10 cellular contexts compared by ENCODE assay signal in the genomic region with DNA sequence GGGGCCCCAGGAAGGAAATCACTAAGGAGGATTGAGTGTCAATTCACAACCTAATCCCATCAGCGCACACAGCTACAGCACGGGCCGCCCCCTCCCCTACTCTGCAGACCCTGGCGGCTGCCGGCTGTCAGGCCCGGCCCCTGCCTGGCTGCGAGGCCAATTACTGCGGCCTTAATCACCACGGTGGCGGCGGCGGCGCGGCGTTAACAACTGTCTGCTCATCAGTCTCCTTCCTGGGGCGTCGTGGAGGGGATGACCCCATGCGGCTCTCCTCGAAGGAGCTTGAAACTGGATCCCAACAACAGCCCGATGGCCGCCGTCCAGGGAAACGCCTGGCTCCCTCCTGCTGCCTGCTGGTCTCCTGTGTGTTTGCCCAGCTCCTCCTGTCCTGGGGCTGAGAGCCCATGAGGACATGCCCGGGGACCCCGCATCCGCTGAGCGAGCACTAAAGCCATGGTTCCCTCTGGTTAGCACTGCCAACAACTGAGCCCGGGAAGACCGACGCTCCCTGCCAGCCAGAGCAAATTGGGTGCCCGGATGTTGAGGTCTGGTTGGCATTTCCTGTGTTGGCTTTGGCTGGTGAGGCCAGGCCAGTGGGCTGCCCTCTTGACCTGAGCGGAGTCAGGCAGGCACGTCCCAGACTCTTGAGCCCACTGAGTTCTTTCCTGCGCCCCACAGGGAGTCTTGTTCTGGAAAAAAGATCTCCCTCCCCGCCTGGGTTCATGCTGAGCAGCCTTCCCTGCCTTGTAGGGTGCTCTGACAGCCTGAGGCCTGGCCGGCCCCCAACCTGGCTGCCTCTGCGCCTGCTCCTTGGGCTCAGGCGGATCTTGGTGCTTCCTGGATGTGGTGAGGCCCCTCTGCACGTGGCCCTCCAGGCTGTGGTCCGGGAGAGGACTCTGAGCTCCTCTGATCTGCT. TPM values are rescaled to one million over a fixed set of nuclear protein-coding genes. Genes with fewer than 3 reads are reported as not detected.
A peak's percentile ranks its signal among the peaks of the same experiment; 100 is the strongest.
DNase-seq lines count a peak whose midpoint lies in the region; ATAC-seq, FAIRE-seq and TF ChIP-seq lines count a peak whose summit lies in the region.
"Had no signal": no experiment of that assay in that cellular context is flagged by ENCODE, and none has a peak within 500 bp of the region (broad histone marks: within the 10 kb centered on the region; RNA-seq: fewer than 3 reads in every experiment).

No MANE protein-coding gene starts in this region.

- FAIRE-seq in D721Med (lab: Jason Lieb, UNC): no peak

- DNase-seq in Daoy (ENCODE audit: low read depth): peak; percentile 89
- DNase-seq in NCI-H2196 treated with DMSO at 0.1 percent for 48 hours (lab: John Stamatoyannopoulos, UW; ENCODE audit: unreplicated experiment): peak; percentile 93
- no peak for DNase-seq in chondrocyte (ENCODE audit: low spot score)
- DNase-seq in mesothelial cell of epicardium (ENCODE audit: low spot score in 2 of 2, unreplicated experiment in 2 of 2): no peak
- DNase-seq in D721Med (ENCODE audit: insufficient read length, low spot score): no peak
- DNase-seq in BE2C: no peak
- no peak for DNase-seq in ureter (ENCODE audit: low spot score)
- DNase-seq: KG1 had no signal

- H3K27me3 Mint-ChIP-seq in chondrocyte (ENCODE audit: low read depth) (no peaks in the 10 kb centered on the region), mesothelial cell of epicardium (ENCODE audit: low read depth) (no peaks in the 10 kb centered on the region)

- H3K4me1 Mint-ChIP-seq in chondrocyte (ENCODE audit: low read depth) (peaks cover 68% of the 10 kb centered on the region), mesothelial cell of epicardium (peaks cover 52% of the 10 kb centered on the region)

- H3K27ac Mint-ChIP-seq in chondrocyte (ENCODE audit: unreplicated experiment) (peak overlapping the region; percentile 96), mesothelial cell of epicardium (peak overlapping the region; percentile 50)

- no peaks in the 10 kb centered on the region for H3K36me3 Mint-ChIP-seq in chondrocyte (ENCODE audit: low read depth)
- H3K36me3 Mint-ChIP-seq in mesothelial cell of epicardium: no peaks in the 10 kb centered on the region

- H3K9me3 ChIP-seq in BE2C: no peaks in the 10 kb centered on the region

- no peaks in the 10 kb centered on the region for H3K27me3 ChIP-seq in BE2C

- no peak for ATAC-seq in GM21381 (IDR thresholded peaks at IDR 0.05; ENCODE audit: unreplicated experiment)

- H3K36me3 ChIP-seq in BE2C: no peaks in the 10 kb centered on the region

- TF ChIP-seq CTCF in chondrocyte (IDR thresholded peaks at IDR 0.05): peak; percentile 24
- TF ChIP-seq CTCF in mesothelial cell of epicardium (IDR thresholded peaks at IDR 0.05; ENCODE audit: unreplicated experiment): no peak
- TF ChIP-seq CTCF in D721Med (IDR thresholded peaks at IDR 0.05; ENCODE audit: insufficient read depth, missing control alignments): no peak
- TF ChIP-seq CTCF in BE2C (IDR thresholded peaks at IDR 0.05; ENCODE audit: low read depth, low read length): no peak

- no peak overlapping the region for H3K4me3 ChIP-seq in BE2C (ENCODE audit: low read depth, low read length)
- H3K4me3 ChIP-seq: lung had no signal

- H3K4me1 ChIP-seq in BE2C: peaks cover 18% of the 10 kb centered on the region

- H3K9me3 Mint-ChIP-seq in chondrocyte (ENCODE audit: low read depth) (no peaks in the 10 kb centered on the region), mesothelial cell of epicardium (no peaks in the 10 kb centered on the region)

- peak overlapping the region; percentile 25 for H3K4me3 Mint-ChIP-seq in chondrocyte (ENCODE audit: unreplicated experiment)
- no peak overlapping the region for H3K4me3 Mint-ChIP-seq in mesothelial cell of epicardium

RNA-seq across cellular contexts. Expression of gene EIF2B2, which starts 21.7 kb away (rescaled TPM):
- 72.0 and 87.9 TPM in 2 replicates for total RNA-seq in Daoy (2014; rRNA removed; shearing (Covaris generic))
- total RNA-seq in chondrocyte (35.7 to 38.4 TPM (median 37.1 TPM) in 3 replicates), mesothelial cell of epicardium (31.0 to 34.7 TPM (median 33.9 TPM) in 3 replicates), ureter (39.2 TPM)
- polyA plus RNA-seq in BE2C (2012; ENCODE audit: insufficient read depth, insufficient read length, low read depth): 153 TPM

RNA-seq across cellular contexts. Expression of gene PGF, which starts 25.6 kb away (rescaled TPM):
- total RNA-seq in Daoy (2014; rRNA removed; shearing (Covaris generic)): 4.4 and 8.0 TPM in 2 replicates
- total RNA-seq in chondrocyte (2.0 to 3.2 TPM (median 2.3 TPM) in 3 replicates), mesothelial cell of epicardium (8.4 to 9.6 TPM (median 8.6 TPM) in 3 replicates), ureter (4.4 TPM)
- polyA plus RNA-seq in BE2C (2012; ENCODE audit: insufficient read depth, insufficient read length, low read depth): 44.0 TPM

RNA-seq across cellular contexts. Expression of gene RPS6KL1, which starts 57.9 kb away (rescaled TPM):
- total RNA-seq in Daoy (2014; rRNA removed; shearing (Covaris generic)): 6.6 and 9.8 TPM in 2 replicates
- total RNA-seq in chondrocyte (0.82 to 6.5 TPM (median 5.8 TPM) in 3 replicates), mesothelial cell of epicardium (0.13 to 1.1 TPM (median 0.70 TPM) in 3 replicates), ureter (10.7 TPM)
- polyA plus RNA-seq in BE2C (2012; ENCODE audit: insufficient read depth, insufficient read length, low read depth): 122 TPM

Comparison
In these comparisons a context has a peak if more than half of its experiments do, and no peak if none do; other contexts are left out.
1. DNase-seq: peak in Daoy (single experiment) and NCI-H2196 treated with DMSO at 0.1 percent for 48 hours (single experiment); none in chondrocyte (single experiment), mesothelial cell of epicardium (0 of 2), D721Med (single experiment), BE2C (single experiment) and ureter (single experiment).